In genomic region chr17:82940226-82941020, GRCh38 we compare ENCODE assay signal across 35 cellular contexts.
DNase-seq lines count a peak whose midpoint lies in the region; ATAC-seq and TF ChIP-seq lines count a peak whose summit lies in the region.
"Had no signal": no experiment of that assay in that cellular context is flagged by ENCODE, and none has a peak within 500 bp of the region (broad histone marks: within the 10 kb centered on the region; RNA-seq: fewer than 3 reads in every experiment).

No MANE protein-coding gene starts in this region.

- no peaks in the 10 kb centered on the region for H3K27me3 Mint-ChIP-seq in natural killer cell treated with Interleukin-12 subunit alpha and Interleukin-12 subunit beta and Interleukin-15 and Interleukin-18, amount 100 ng/mL, for 72 hours
- H3K27me3 Mint-ChIP-seq in natural killer cell (ENCODE audit: low read depth in 2 of 2), result no peaks in the 10 kb centered on the region
- H3K27me3 Mint-ChIP-seq: activated CD8-positive, alpha-beta memory T cell treated with anti-CD3 and anti-CD28 coated beads, Interleukin-2, amount 10 ng/mL, durations not matched to agents 7 days and 5 days; activated naive CD8-positive, alpha-beta T cell treated with anti-CD3 and anti-CD28 coated beads for 36 hours; CD4-positive, alpha-beta memory T cell; dendritic cell treated with granulocyte-macrophage colony-stimulating factor and Interleukin-4, amounts not matched to agents 40 ng/mL and 50 ng/mL, for 4 days; naive B cell; stimulated activated memory B cell treated with anti-CD40 and anti-IgM and Interleukin-4, amounts not matched to agents 10 μg/mL and 1 μg/mL and 100 μg/mL, for 72 hours had no signal

- no peak overlapping the region for H3K4me3 ChIP-seq in neuronal stem cell (ENCODE audit: low read length in 2 of 2)
- H3K4me3 ChIP-seq in uterus, result no peak overlapping the region
- H3K4me3 ChIP-seq in mesendoderm (ENCODE audit: low read length), result no peak overlapping the region
- H3K4me3 ChIP-seq: esophagus muscularis mucosa, GM23248, heart right ventricle, PC-9, suprapubic skin, vagina had no signal

- H2BK15ac ChIP-seq in neuronal stem cell (ENCODE audit: low read length) (no peak overlapping the region), mesendoderm (replicated peaks; ENCODE audit: low read depth) (no peak overlapping the region)

- peaks cover 0 to 3% of the 10 kb centered on the region in 2 donors for H3K4me1 Mint-ChIP-seq in natural killer cell treated with Interleukin-12 subunit alpha and Interleukin-12 subunit beta and Interleukin-15 and Interleukin-18, amount 100 ng/mL, for 72 hours (ENCODE audit: low read depth in 2 of 2)
- peaks cover 6 to 9% of the 10 kb centered on the region in 2 donors for H3K4me1 Mint-ChIP-seq in natural killer cell
- H3K4me1 Mint-ChIP-seq: activated CD8-positive, alpha-beta memory T cell treated with anti-CD3 and anti-CD28 coated beads, Interleukin-2, amount 10 ng/mL, durations not matched to agents 7 days and 5 days; activated naive CD8-positive, alpha-beta T cell treated with anti-CD3 and anti-CD28 coated beads for 36 hours; endodermal cell; mesothelial cell of epicardium; stimulated activated memory B cell treated with anti-CD40 and anti-IgM and Interleukin-4, amounts not matched to agents 10 μg/mL and 1 μg/mL and 100 μg/mL, for 72 hours had no signal

- no peak overlapping the region for H3K18ac ChIP-seq in neuronal stem cell (ENCODE audit: low read length)
- H3K18ac ChIP-seq in mesendoderm (ENCODE audit: low read length), result no peak overlapping the region

- no peak overlapping the region for H3K4me3 Mint-ChIP-seq in natural killer cell treated with Interleukin-12 subunit alpha and Interleukin-12 subunit beta and Interleukin-15 and Interleukin-18, amount 100 ng/mL, for 72 hours
- no peak overlapping the region for H3K4me3 Mint-ChIP-seq in natural killer cell
- H3K4me3 Mint-ChIP-seq: activated CD8-positive, alpha-beta memory T cell treated with anti-CD3 and anti-CD28 coated beads, Interleukin-2, amount 10 ng/mL, durations not matched to agents 7 days and 5 days; activated naive CD8-positive, alpha-beta T cell treated with anti-CD3 and anti-CD28 coated beads for 36 hours; activated T-helper 1 cell treated with anti-CD3 and anti-CD28 coated beads, Interleukin-12 subunit alpha, Interleukin-12 subunit beta, Interleukin-2, Interleukin-4 antibody, amounts not matched to agents 30 ng/mL and 10 ng/mL and 1 ng/mL, durations not matched to agents 14 hours and 24 hours and 36 hours; CD4-positive, alpha-beta memory T cell; dendritic cell treated with granulocyte-macrophage colony-stimulating factor and Interleukin-4, amounts not matched to agents 40 ng/mL and 50 ng/mL, for 4 days; endodermal cell; mesothelial cell of epicardium; naive B cell; stimulated activated memory B cell treated with anti-CD40 and anti-IgM and Interleukin-4, amounts not matched to agents 10 μg/mL and 1 μg/mL and 100 μg/mL, for 72 hours had no signal

- no peak overlapping the region for H3K27ac Mint-ChIP-seq in natural killer cell treated with Interleukin-12 subunit alpha and Interleukin-12 subunit beta and Interleukin-15 and Interleukin-18, amount 100 ng/mL, for 72 hours
- H3K27ac Mint-ChIP-seq in natural killer cell, result no peak overlapping the region
- H3K27ac Mint-ChIP-seq: activated naive CD8-positive, alpha-beta T cell treated with anti-CD3 and anti-CD28 coated beads for 36 hours; activated T-helper 1 cell treated with anti-CD3 and anti-CD28 coated beads, Interleukin-12 subunit alpha, Interleukin-12 subunit beta, Interleukin-2, Interleukin-4 antibody, amounts not matched to agents 30 ng/mL and 10 ng/mL and 1 ng/mL, durations not matched to agents 14 hours and 24 hours and 36 hours; dendritic cell treated with granulocyte-macrophage colony-stimulating factor and Interleukin-4, amounts not matched to agents 40 ng/mL and 50 ng/mL, for 4 days; mesothelial cell of epicardium; stimulated activated memory B cell treated with anti-CD40 and anti-IgM and Interleukin-4, amounts not matched to agents 10 μg/mL and 1 μg/mL and 100 μg/mL, for 72 hours had no signal

- no peak overlapping the region for H3K27ac ChIP-seq in neuronal stem cell (replicated peaks; ENCODE audit: low read length)
- no peak overlapping the region for H3K27ac ChIP-seq in uterus
- H3K27ac ChIP-seq in mesendoderm (ENCODE audit: low read depth, low read length), result no peak overlapping the region
- H3K27ac ChIP-seq: 22Rv1, esophagus muscularis mucosa, foreskin keratinocyte, GM23248, heart right ventricle, PC-9, suprapubic skin, vagina had no signal

- no peak overlapping the region for H3K23ac ChIP-seq in neuronal stem cell (ENCODE audit: low read depth, low read length, poor library complexity)
- no peak overlapping the region for H3K23ac ChIP-seq in mesendoderm (ENCODE audit: low read length)

- peak overlapping the region; percentile 9 for H3K14ac ChIP-seq in neuronal stem cell (ENCODE audit: low read length)

- peaks cover 26% of the 10 kb centered on the region for H3K36me3 Mint-ChIP-seq in natural killer cell treated with Interleukin-12 subunit alpha and Interleukin-12 subunit beta and Interleukin-15 and Interleukin-18, amount 100 ng/mL, for 72 hours
- peaks cover 16% of the 10 kb centered on the region for H3K36me3 Mint-ChIP-seq in natural killer cell

- H3K79me2 ChIP-seq in mesendoderm (ENCODE audit: control insufficient read depth, insufficient read depth, low read length), result no peaks in the 10 kb centered on the region

- no peak overlapping the region for H4K91ac ChIP-seq in neuronal stem cell (ENCODE audit: low read depth, low read length, poor library complexity)

- no CpG with 5 or more reads among the region's 27 CpGs for WGBS in neuronal stem cell (ENCODE audit: extremely low coverage in 2 of 2, insufficient read length in 2 of 2, insufficient replicate concordance in 1 of 2), 2 donors
- WGBS in mesendoderm (ENCODE audit: extremely low coverage, insufficient coverage, low lambda C conversion rate), result no CpG with 5 or more reads among the region's 27 CpGs

- no peak overlapping the region for H2BK120ac ChIP-seq in neuronal stem cell (ENCODE audit: low read depth, low read length)
- no peak overlapping the region for H2BK120ac ChIP-seq in mesendoderm (ENCODE audit: low read depth, low read length)

- H3K9me3 Mint-ChIP-seq in natural killer cell treated with Interleukin-12 subunit alpha and Interleukin-12 subunit beta and Interleukin-15 and Interleukin-18, amount 100 ng/mL, for 72 hours, result peaks cover 10% of the 10 kb centered on the region
- H3K9me3 Mint-ChIP-seq in natural killer cell, result peaks cover 3 to 10% of the 10 kb centered on the region in 2 donors

- ATAC-seq in natural killer cell treated with Interleukin-12 subunit alpha and Interleukin-12 subunit beta and Interleukin-15 and Interleukin-18, amount 100 ng/mL, for 72 hours, result no peak
- no peak for ATAC-seq in natural killer cell
- ATAC-seq: activated CD8-positive, alpha-beta memory T cell treated with anti-CD3 and anti-CD28 coated beads, Interleukin-2, amount 10 ng/mL, durations not matched to agents 7 days and 5 days; foreskin keratinocyte; stimulated activated memory B cell treated with anti-CD40 and anti-IgM and Interleukin-4, amounts not matched to agents 10 μg/mL and 1 μg/mL and 100 μg/mL, for 72 hours had no signal

- H3K4me1 ChIP-seq in neuronal stem cell (ENCODE audit: control insufficient read depth in 2 of 2, insufficient read depth in 1 of 2, low read depth in 1 of 2, low read length in 2 of 2), result peaks cover 0 to 5% of the 10 kb centered on the region in 2 donors
- no peaks in the 10 kb centered on the region for H3K4me1 ChIP-seq in uterus
- H3K4me1 ChIP-seq in mesendoderm (ENCODE audit: control insufficient read depth, low read depth, low read length), result no peaks in the 10 kb centered on the region
- H3K4me1 ChIP-seq: esophagus muscularis mucosa, foreskin keratinocyte, heart right ventricle, suprapubic skin, vagina had no signal

- H3K4me2 ChIP-seq in neuronal stem cell (ENCODE audit: insufficient read depth, low read length, poor library complexity, severe bottlenecking) (no peak overlapping the region), mesendoderm (ENCODE audit: low read length) (no peak overlapping the region)
- H3K4me2 ChIP-seq: PC-9 had no signal

- H3K27me3 ChIP-seq in neuronal stem cell (ENCODE audit: control insufficient read depth in 3 of 3, insufficient read depth in 3 of 3, low read depth in 1 of 3, low read length in 3 of 3) (no peaks in the 10 kb centered on the region), uterus (no peaks in the 10 kb centered on the region), mesendoderm (ENCODE audit: insufficient read depth, low read length, poor library complexity) (no peaks in the 10 kb centered on the region)
- H3K27me3 ChIP-seq: esophagus muscularis mucosa, foreskin keratinocyte, heart right ventricle, suprapubic skin, vagina had no signal

- H2AK5ac ChIP-seq in neuronal stem cell (ENCODE audit: low read depth, low read length) (no peak overlapping the region), mesendoderm (ENCODE audit: low read length) (no peak overlapping the region)

- H2BK5ac ChIP-seq in neuronal stem cell (ENCODE audit: low read length) (no peak overlapping the region), mesendoderm (ENCODE audit: low read length) (no peak overlapping the region)

- H2AFZ ChIP-seq in neuronal stem cell (ENCODE audit: low read length), result no peak overlapping the region
- H2AFZ ChIP-seq: GM23248, PC-9 had no signal

- TF ChIP-seq CTCF in natural killer cell (IDR thresholded peaks at IDR 0.05) (no peak), uterus (IDR thresholded peaks at IDR 0.05) (no peak)

- no peak for TF ChIP-seq POLR2A in uterus (IDR thresholded peaks at IDR 0.05)

- peak; percentile 12 for DNase-seq in NCI-H2171 treated with DMSO at 0.1 percent for 48 hours (lab: John Stamatoyannopoulos, UW)
- no peak for DNase-seq in NCI-H2171 (lab: John Stamatoyannopoulos, UW)
- DNase-seq in natural killer cell treated with Interleukin-12 subunit alpha and Interleukin-12 subunit beta and Interleukin-15 and Interleukin-18, amount 100 ng/mL, for 72 hours (ENCODE audit: low spot score), result peak; percentile 38
- no peak for DNase-seq in natural killer cell
- DNase-seq in neuronal stem cell (ENCODE audit: low spot score), result no peak
- DNase-seq in uterus, result peak; percentile 6
- DNase-seq in mesendoderm, result no peak
- DNase-seq in NCI-H2196 (lab: John Stamatoyannopoulos, UW; ENCODE audit: unreplicated experiment), result no peak
- DNase-seq: activated CD4-positive, alpha-beta T cell treated with anti-CD3 and anti-CD28 coated beads, Interleukin-2, amount 50 U/mL, for 1 hour; activated CD8-positive, alpha-beta memory T cell treated with anti-CD3 and anti-CD28 coated beads, Interleukin-2, amount 10 ng/mL, durations not matched to agents 7 days and 5 days; activated naive CD8-positive, alpha-beta T cell treated with anti-CD3 and anti-CD28 coated beads for 36 hours; caudate nucleus; CD4-positive, alpha-beta memory T cell; endodermal cell; foreskin keratinocyte; GM23248; Karpas-422; naive B cell; NCI-H146; NCI-H526; NK-92 treated with Interleukin-12 subunit alpha and Interleukin-12 subunit beta, amount 100 ng/mL, for 24 hours; occipital lobe; PC-9; retina; SHP77 treated with DMSO at 0.1 percent for 48 hours; stimulated activated CD4-positive, alpha-beta T cell treated with anti-CD3 and anti-CD28 coated beads, Interleukin-4, amount 100 ng/mL, for 4 hours had no signal

- no peak overlapping the region for H4K5ac ChIP-seq in mesendoderm (ENCODE audit: low read length)

- H3K79me1 ChIP-seq in neuronal stem cell (ENCODE audit: low read depth, low read length) (peaks cover 8% of the 10 kb centered on the region), mesendoderm (ENCODE audit: low read length) (no peaks in the 10 kb centered on the region)

- H3K36me3 ChIP-seq in neuronal stem cell (replicated peaks in 1 of 2; ENCODE audit: control insufficient read depth in 2 of 2, insufficient read depth in 2 of 2, low read length in 2 of 2) (peaks cover 66 to 96% of the 10 kb centered on the region in 2 donors), uterus (no peaks in the 10 kb centered on the region), mesendoderm (ENCODE audit: control insufficient read depth, insufficient read depth, low read length) (peaks cover 5% of the 10 kb centered on the region)

- no peak overlapping the region for H3K56ac ChIP-seq in mesendoderm (ENCODE audit: low read length)

- no peak overlapping the region for H2BK12ac ChIP-seq in neuronal stem cell (ENCODE audit: low read length)

- peak overlapping the region; percentile 50 for H3K9ac ChIP-seq in neuronal stem cell (ENCODE audit: low read depth, low read length, poor library complexity)
- H3K9ac ChIP-seq in mesendoderm (ENCODE audit: low read length), result no peak overlapping the region
- H3K9ac ChIP-seq: GM23248 had no signal

- no peak overlapping the region for H3K4ac ChIP-seq in neuronal stem cell (ENCODE audit: low read length)
- H3K4ac ChIP-seq in mesendoderm (ENCODE audit: low read depth, low read length), result no peak overlapping the region

- H4K8ac ChIP-seq in neuronal stem cell (ENCODE audit: low read depth, low read length) (no peak overlapping the region), mesendoderm (ENCODE audit: low read depth, low read length) (no peak overlapping the region)

- H3K9me3 ChIP-seq in neuronal stem cell (replicated peaks in 1 of 2; ENCODE audit: control insufficient read depth in 2 of 2, insufficient read depth in 1 of 2, low read depth in 1 of 2, low read length in 2 of 2), result peaks cover 30 to 36% of the 10 kb centered on the region in 2 donors
- H3K9me3 ChIP-seq in uterus, result peaks cover 0 to 15% of the 10 kb centered on the region in 2 donors

- intact Hi-C loops in natural killer cell (cut with micrococcal nuclease) (no loop called here), uterus (cut with DNase I; ENCODE audit: low total_unique reads) (no loop called here)

Comparison
In these comparisons a context has a peak if more than half of its experiments do, and no peak if none do; other contexts are left out.
1. DNase-seq: peak in NCI-H2171 treated with DMSO at 0.1 percent for 48 hours (single experiment), natural killer cell treated with Interleukin-12 subunit alpha and Interleukin-12 subunit beta and Interleukin-15 and Interleukin-18, amount 100 ng/mL, for 72 hours (single experiment) and uterus (2 of 2); none in NCI-H2171 (single experiment), natural killer cell (single experiment), neuronal stem cell (single experiment), mesendoderm (single experiment) and NCI-H2196 (single experiment).